ENCODE assay signal across 26 cellular contexts in genomic region chr13:99690426-99691189, GRCh38.
A peak's percentile ranks its signal among the peaks of the same experiment; 100 is the strongest.
DNase-seq lines count a peak whose midpoint lies in the region; FAIRE-seq and TF ChIP-seq lines count a peak whose summit lies in the region.
"Had no signal": no experiment of that assay in that cellular context is flagged by ENCODE, and none has a peak within 500 bp of the region (broad histone marks: within the 10 kb centered on the region; RNA-seq: fewer than 3 reads in every experiment).

No MANE protein-coding gene starts in this region.

- peak overlapping the region; percentile 16 for H3K4me3 ChIP-seq in Karpas-422 (ENCODE audit: low read length)
- H3K4me3 ChIP-seq in H1 (ENCODE audit: extremely low read depth in 1 of 4, insufficient read depth in 2 of 4, low read depth in 3 of 4, low read length in 4 of 4) = peak overlapping the region in 2 of 4 experiments; percentile 5 to 47; a peak in 3 of 8 replicates
- peak overlapping the region; percentile 15 for H3K4me3 ChIP-seq in neuron (ENCODE audit: low read length)
- H3K4me3 ChIP-seq in H7 (ENCODE audit: insufficient read depth, low read depth, low read length) = no peak overlapping the region
- H3K4me3 ChIP-seq: breast epithelium, heart left ventricle, lower lobe of right lung, SK-N-MC, testis had no signal

- H2AFZ ChIP-seq in Karpas-422 (ENCODE audit: low read length) = peak overlapping the region; percentile 27
- no peak overlapping the region for H2AFZ ChIP-seq in H1 (ENCODE audit: low read length)
- H2AFZ ChIP-seq in neuron (ENCODE audit: low read depth, low read length) = no peak overlapping the region

- H3K27me3 ChIP-seq in Karpas-422 (ENCODE audit: low read length) = no peaks in the 10 kb centered on the region
- no peaks in the 10 kb centered on the region for H3K27me3 ChIP-seq in H1 (replicated peaks in 1 of 4; ENCODE audit: control insufficient read depth in 3 of 4, extremely low read depth in 1 of 4, insufficient read depth in 3 of 4, low read length in 3 of 4)
- no peaks in the 10 kb centered on the region for H3K27me3 ChIP-seq in neuron (ENCODE audit: insufficient read depth, low read length)
- no peaks in the 10 kb centered on the region for H3K27me3 ChIP-seq in H7 (ENCODE audit: control insufficient read depth, insufficient read depth, low read length)
- H3K27me3 ChIP-seq: breast epithelium, heart left ventricle, testis had no signal

- H3K9ac ChIP-seq in Karpas-422 (ENCODE audit: low read length) (peak overlapping the region; percentile 48), H1 (replicated peaks in 1 of 4; ENCODE audit: extremely low read depth in 1 of 4, low read depth in 3 of 4, low read length in 3 of 4) (no peak overlapping the region; a peak in 2 of 7 replicates)

- H2BK12ac ChIP-seq in H1 (ENCODE audit: low read depth, low read length) = peak overlapping the region; percentile 13; the same call in 1 of the 2 replicates

- H3K4ac ChIP-seq in H1 (replicated peaks; ENCODE audit: insufficient read length, low read depth, low read length) = peak overlapping the region; percentile 39

- no peak overlapping the region for H3K14ac ChIP-seq in H1 (ENCODE audit: insufficient read length)

- peak overlapping the region; percentile 91 for H4K91ac ChIP-seq in H1 (replicated peaks; ENCODE audit: insufficient read length, low read length)

- H3K27ac ChIP-seq in Karpas-422 (ENCODE audit: low read length) (peak overlapping the region; percentile 82), H1 (ENCODE audit: low read depth, low read length) (no peak overlapping the region; the same call in 1 of the 2 replicates)
- H3K27ac ChIP-seq: breast epithelium, heart left ventricle, lower lobe of right lung, SK-N-MC, testis had no signal

- no peak for DNase-seq in GM19239 (ENCODE audit: insufficient read length, low spot score)
- DNase-seq in Karpas-422 = no peak
- no peak for DNase-seq in H1 (ENCODE audit: low read depth in 1 of 2, low spot score in 2 of 2)
- DNase-seq in activated T-cell treated with anti-CD3 and anti-CD28 coated beads for 4 hours = no peak
- DNase-seq in H7 = no peak
- no peak for DNase-seq in DMS53 treated with DMSO at 0.1 percent for 48 hours (lab: John Stamatoyannopoulos, UW; ENCODE audit: unreplicated experiment)
- DNase-seq in GM12891 (ENCODE audit: insufficient read length, low spot score) = no peak
- DNase-seq: activated B cell treated with CpG ODN at 0.5 μM for 24 hours; activated CD4-positive, alpha-beta memory T cell treated with anti-CD3 and anti-CD28 coated beads for 36 hours; activated gamma-delta T cell treated with Interleukin-2 at 50 U/mL for 16 hours; cortex of kidney; GF-D8; GOT3; heart left ventricle; islet precursor cell; lower lobe of right lung; naive B cell; NCI-H1436; NCI-H2227 treated with DMSO at 0.1 percent for 48 hours; stimulated activated CD4-positive, alpha-beta T cell treated with anti-CD3 and anti-CD28 coated beads, Interleukin-1b, Interleukin-23, amount 100 ng/mL, for 48 hours; testis had no signal

- CTCF ChIA-PET in H1 (lab: Charles Lee; ENCODE audit: partially characterized antibody) = interaction anchor here (0.6 to 2.6 kb wide), 8 partner anchors 13 to 405 kb away, joined by 3 to 11 read pairs (median 3); partner anchors contain the start of gene CLYBL

- TF ChIP-seq CTCF in H1 (IDR thresholded peaks at IDR 0.05; ENCODE audit: control extremely low read depth in 1 of 3, insufficient read depth in 1 of 3, low read depth in 1 of 3, low read length in 3 of 3) = no peak

- no peak for TF ChIP-seq EP300 in H1 (IDR thresholded peaks at IDR 0.05; ENCODE audit: borderline replicate concordance in 1 of 2, low read depth in 2 of 2, low read length in 2 of 2)

- H3K9me3 ChIP-seq in Karpas-422 (ENCODE audit: low read length) (no peaks in the 10 kb centered on the region), H1 (ENCODE audit: insufficient read depth in 2 of 2, low read depth in 1 of 2, low read length in 1 of 2) (no peaks in the 10 kb centered on the region), neuron (ENCODE audit: low read length) (no peaks in the 10 kb centered on the region)
- H3K9me3 ChIP-seq: breast epithelium, heart left ventricle, lower lobe of right lung, testis had no signal

- peak overlapping the region; percentile 82; the same call in 1 of the 2 replicates for H2BK20ac ChIP-seq in H1 (ENCODE audit: low read length)

- no peaks in the 10 kb centered on the region for H3K79me1 ChIP-seq in H1 (ENCODE audit: low read depth, low read length)

- H3K23ac ChIP-seq in H1 (ENCODE audit: insufficient read length) = no peak overlapping the region

- peak overlapping the region; percentile 79; the same call in 1 of the 2 replicates for H2BK5ac ChIP-seq in H1 (ENCODE audit: low read depth, low read length)

- H4K8ac ChIP-seq in H1 (ENCODE audit: extremely low read depth, insufficient read depth, low read length) = no peak overlapping the region

- TF ChIP-seq POLR2A in H1 (IDR thresholded peaks at IDR 0.05; ENCODE audit: control extremely low read depth in 1 of 2, low read depth in 2 of 2, low read length in 2 of 2) (peak in 1 of 2 experiments; percentile 37; a peak in 1 of 3 replicates), GM12891 (IDR thresholded peaks at IDR 0.05; ENCODE audit: low read depth, low read length) (no peak)

- no peak overlapping the region for H2BK15ac ChIP-seq in H1 (ENCODE audit: low read length)

- H3K4me1 ChIP-seq in Karpas-422 (ENCODE audit: low read length) = peaks cover 80% of the 10 kb centered on the region
- H3K4me1 ChIP-seq in H1 (replicated peaks in 1 of 4; ENCODE audit: control insufficient read depth in 3 of 4, insufficient read depth in 4 of 4, low read length in 3 of 4) = peaks cover 22 to 57% (median 52%) of the 10 kb centered on the region in 4 experiments; a peak in 6 of 7 replicates
- H3K4me1 ChIP-seq in neuron (ENCODE audit: insufficient read depth, low read length) = peaks cover 48% of the 10 kb centered on the region
- H3K4me1 ChIP-seq: breast epithelium, lower lobe of right lung had no signal

- FAIRE-seq in GM19239 (lab: Jason Lieb, UNC) = peak; percentile 40
- peak; percentile 96 for FAIRE-seq in H1 (lab: Jason Lieb, UNC)
- no peak for FAIRE-seq in GM12891 (lab: Jason Lieb, UNC)
- FAIRE-seq: GM12892, RCC 7860 had no signal

- no peaks in the 10 kb centered on the region for H3K79me2 ChIP-seq in Karpas-422 (ENCODE audit: low read length)
- no peaks in the 10 kb centered on the region for H3K79me2 ChIP-seq in H1 (ENCODE audit: control insufficient read depth in 1 of 2, insufficient read depth in 2 of 2, low read length in 2 of 2)

- WGBS in H1 (ENCODE audit: extremely low coverage in 1 of 2, insufficient coverage in 1 of 2, insufficient read length in 1 of 2, insufficient replicate concordance in 2 of 2, low coverage in 1 of 2, low lambda C conversion rate in 2 of 2, missing lambda C conversion rate in 1 of 2), 2 experiments = 7% methylated on average over 9 of the region's 9 CpGs; no CpG with 5 or more reads in 1 of the 2 experiments

- H4K20me1 ChIP-seq in Karpas-422 (ENCODE audit: insufficient read depth, low read depth, low read length) (no peaks in the 10 kb centered on the region), H1 (replicated peaks in 1 of 2; ENCODE audit: control insufficient read depth in 1 of 2, insufficient read depth in 2 of 2, low read length in 2 of 2) (no peaks in the 10 kb centered on the region)

- peak overlapping the region; percentile 13 for H3K56ac ChIP-seq in H1 (replicated peaks; ENCODE audit: insufficient read length, low read depth, low read length)

- H3K36me3 ChIP-seq in Karpas-422 (ENCODE audit: insufficient read depth, low read length) (no peaks in the 10 kb centered on the region), H1 (ENCODE audit: control insufficient read depth in 2 of 4, insufficient read depth in 4 of 4, low read length in 3 of 4) (no peaks in the 10 kb centered on the region), neuron (ENCODE audit: insufficient read depth, low read length) (no peaks in the 10 kb centered on the region), H7 (replicated peaks; ENCODE audit: control insufficient read depth, insufficient read depth, low read length) (no peaks in the 10 kb centered on the region)
- H3K36me3 ChIP-seq: breast epithelium, heart left ventricle, lower lobe of right lung had no signal

- POLR2A ChIA-PET in H1 (lab: Charles Lee; ENCODE audit: partially characterized antibody) = interaction anchor here (0.6 to 8.5 kb wide), 9 partner anchors 11 to 57 kb away, joined by 3 to 229 read pairs (median 5); no protein-coding TSS in a partner anchor

- no peaks in the 10 kb centered on the region for H3K9me2 ChIP-seq in Karpas-422 (replicated peaks; ENCODE audit: insufficient read depth, low read length)

- H3K18ac ChIP-seq in H1 (ENCODE audit: extremely low read depth, low read length) = peak overlapping the region; percentile 95

- H3K4me2 ChIP-seq in Karpas-422 (ENCODE audit: low read depth, low read length, poor library complexity, severe bottlenecking) = peak overlapping the region; percentile 55
- H3K4me2 ChIP-seq in H1 (ENCODE audit: insufficient read depth in 1 of 2, low read depth in 2 of 2, low read length in 2 of 2) = peak overlapping the region; percentile 51 to 57

- peaks cover 2% of the 10 kb centered on the region; the same call in 1 of the 2 replicates for H3K23me2 ChIP-seq in H1 (ENCODE audit: low read depth, low read length)

- peak overlapping the region; percentile 95 for H2BK120ac ChIP-seq in H1 (replicated peaks; ENCODE audit: low read depth, low read length)

- 0 out of 2 replicates have a peak overlapping the region, but pooled peaks have one; percentile 9 for H2AK5ac ChIP-seq in H1 (ENCODE audit: low read depth, low read length)

- TF ChIP-seq RAD21 in H1 (IDR thresholded peaks at IDR 0.05 in 1 of 2, conservative IDR thresholded peaks at IDR 0.05 in 1 of 2; ENCODE audit: low read depth in 2 of 2, low read length in 2 of 2) = no peak

- peak overlapping the region; percentile 53 for H4K5ac ChIP-seq in H1 (ENCODE audit: insufficient read length, low read depth, low read length)

TF ChIP-seq in H1, 55 proteins besides CTCF, POLR2A, EP300 and RAD21 (continues in another document):
- TF ChIP-seq CBX5 (IDR thresholded peaks at IDR 0.05; ENCODE audit: low read depth, low read length) = no peak
- TF ChIP-seq PHF8 (conservative IDR thresholded peaks at IDR 0.05; ENCODE audit: low read depth, low read length) = no peak
- no peak for TF ChIP-seq KDM1A (IDR thresholded peaks at IDR 0.05; ENCODE audit: borderline replicate concordance, low read length)
- no peak for TF ChIP-seq CEBPB (IDR thresholded peaks at IDR 0.05; ENCODE audit: low read depth, low read length)
- TF ChIP-seq SP1 (IDR thresholded peaks at IDR 0.05; ENCODE audit: low read depth, low read length) = no peak; the same call in 1 of the 2 replicates

TF ChIP-seq in GM12891, 5 proteins besides CTCF, POLR2A, EP300 and RAD21:
- TF ChIP-seq TAF1 (IDR thresholded peaks at IDR 0.05; ENCODE audit: low read depth, low read length) (no peak), PAX5 (IDR thresholded peaks at IDR 0.05; ENCODE audit: insufficient read depth, low read length, severe bottlenecking) (no peak), POU2F2 (IDR thresholded peaks at IDR 0.05; ENCODE audit: low read depth, low read length) (no peak), SPI1 (IDR thresholded peaks at IDR 0.05; ENCODE audit: low read depth, low read length) (no peak), POLR2AphosphoS5 (IDR thresholded peaks at IDR 0.05; ENCODE audit: low read depth, low read length) (no peak)
